In the genomic region with DNA sequence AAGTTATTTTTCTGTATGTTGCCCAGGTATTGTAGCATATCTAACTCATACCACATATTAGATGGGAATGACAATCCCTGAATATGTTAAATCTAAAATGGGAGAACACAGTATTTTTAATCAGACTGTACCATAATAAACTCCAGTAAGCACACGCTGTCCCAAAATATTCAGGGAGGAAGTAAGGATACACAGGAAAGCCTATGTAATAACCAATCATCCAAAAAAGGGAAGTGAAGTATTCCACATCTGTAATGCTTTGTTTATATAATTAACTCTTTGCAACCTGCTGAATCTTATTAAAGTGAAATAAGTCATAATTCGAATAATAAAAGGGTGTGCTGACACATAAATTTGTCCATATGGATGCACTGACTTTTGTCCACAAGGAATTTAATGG, we compare ENCODE assay signal across 16 cellular contexts.
"Had no signal": no experiment of that assay in that cellular context is flagged by ENCODE, and none has a peak within 500 bp of the region (broad histone marks: within the 10 kb centered on the region; RNA-seq: fewer than 3 reads in every experiment).

No MANE protein-coding gene starts in this region.

- H3K27me3 Mint-ChIP-seq: stimulated activated memory B cell treated with anti-CD40 and anti-IgM and Interleukin-4, amounts not matched to agents 10 μg/mL and 1 μg/mL and 100 μg/mL, for 72 hours; stimulated activated naive CD8-positive, alpha-beta T cell treated with anti-CD3 and anti-CD28 coated beads, Interleukin-15, Interleukin-2, amounts not matched to agents 100 ng/mL and 50 ng/mL, for 24 hours had no signal

- H3K36me3 Mint-ChIP-seq: stimulated activated memory B cell treated with anti-CD40 and anti-IgM and Interleukin-4, amounts not matched to agents 10 μg/mL and 1 μg/mL and 100 μg/mL, for 72 hours had no signal

- H3K9me3 Mint-ChIP-seq: stimulated activated naive CD8-positive, alpha-beta T cell treated with anti-CD3 and anti-CD28 coated beads, Interleukin-15, Interleukin-2, amounts not matched to agents 100 ng/mL and 50 ng/mL, for 24 hours had no signal

- H3K4me1 Mint-ChIP-seq: stimulated activated memory B cell treated with anti-CD40 and anti-IgM and Interleukin-4, amounts not matched to agents 10 μg/mL and 1 μg/mL and 100 μg/mL, for 72 hours had no signal

- DNase-seq: effector memory CD4-positive, alpha-beta T cell; heart right ventricle; hypothalamus; kidney glomerular epithelial cell; mammary epithelial cell; naive thymus-derived CD4-positive, alpha-beta T cell; psoas muscle; retina; right lobe of liver; spleen; stimulated activated CD4-positive, alpha-beta T cell treated with anti-CD3 and anti-CD28 coated beads, Interleukin-15, amount 100 ng/mL, for 24 hours; stimulated activated CD4-positive, alpha-beta T cell treated with anti-CD3 and anti-CD28 coated beads, Interleukin-1b, Interleukin-23, amount 100 ng/mL, for 48 hours; stimulated activated CD4-positive, alpha-beta T cell treated with anti-CD3 and anti-CD28 coated beads, Interleukin-4, amount 100 ng/mL, for 24 hours; tibial artery had no signal

- H3K27ac Mint-ChIP-seq: naive thymus-derived CD4-positive, alpha-beta T cell; stimulated activated memory B cell treated with anti-CD40 and anti-IgM and Interleukin-4, amounts not matched to agents 10 μg/mL and 1 μg/mL and 100 μg/mL, for 72 hours; stimulated activated naive CD8-positive, alpha-beta T cell treated with anti-CD3 and anti-CD28 coated beads, Interleukin-15, Interleukin-2, amounts not matched to agents 100 ng/mL and 50 ng/mL, for 24 hours had no signal

- H3K4me3 Mint-ChIP-seq: naive thymus-derived CD4-positive, alpha-beta T cell; stimulated activated memory B cell treated with anti-CD40 and anti-IgM and Interleukin-4, amounts not matched to agents 10 μg/mL and 1 μg/mL and 100 μg/mL, for 72 hours; stimulated activated naive CD8-positive, alpha-beta T cell treated with anti-CD3 and anti-CD28 coated beads, Interleukin-15, Interleukin-2, amounts not matched to agents 100 ng/mL and 50 ng/mL, for 24 hours had no signal
